8 cellular contexts compared by ENCODE assay signal in the genomic region with DNA sequence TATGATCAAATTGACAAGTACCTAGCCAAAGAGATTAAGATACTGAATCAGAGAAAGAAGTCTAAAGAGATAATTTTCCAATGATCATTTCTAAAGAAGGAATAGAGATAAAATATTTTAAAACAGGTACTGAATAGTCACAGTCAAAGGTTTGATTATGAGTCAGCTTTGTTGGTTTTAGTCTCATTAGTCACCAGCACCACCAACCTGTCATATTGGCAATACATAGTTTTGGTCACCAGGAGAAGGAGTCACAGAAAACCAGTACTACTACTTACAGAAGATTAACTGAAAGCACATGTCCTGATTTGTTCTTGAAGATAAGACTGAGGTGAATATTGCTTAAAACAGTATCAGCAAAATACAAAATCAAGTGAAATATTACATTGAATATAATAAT. TPM values are rescaled to one million over a fixed set of nuclear protein-coding genes. Genes with fewer than 3 reads are reported as not detected.
DNase-seq lines count a peak whose midpoint lies in the region; TF ChIP-seq lines count a peak whose summit lies in the region.

No MANE protein-coding gene starts in this region.

- no peaks in the 10 kb centered on the region for H3K36me3 ChIP-seq in MG63

- peak; percentile 64 for DNase-seq in A172 (ENCODE audit: low spot score)
- DNase-seq in HFFc6: peak; percentile 82
- peak; percentile 13 for DNase-seq in MG63
- peak; percentile 21 to 79 for DNase-seq in dermis microvascular lymphatic vessel endothelial cell (ENCODE audit: low read depth in 2 of 2)
- no peak for DNase-seq in retina
- no peak for DNase-seq in cerebellar cortex (ENCODE audit: low spot score)

- no peak overlapping the region; the same call in 1 of the 2 replicates for H3K4me3 Mint-ChIP-seq in HFFc6
- H3K4me3 Mint-ChIP-seq in stimulated activated naive CD8-positive, alpha-beta T cell treated with anti-CD3 and anti-CD28 coated beads, Interleukin-15, Interleukin-2, amounts not matched to agents 100 ng/mL and 50 ng/mL, for 24 hours: no peak overlapping the region

- H3K27me3 Mint-ChIP-seq in HFFc6 (ENCODE audit: insufficient read depth): no peaks in the 10 kb centered on the region
- no peaks in the 10 kb centered on the region for H3K27me3 Mint-ChIP-seq in stimulated activated naive CD8-positive, alpha-beta T cell treated with anti-CD3 and anti-CD28 coated beads, Interleukin-15, Interleukin-2, amounts not matched to agents 100 ng/mL and 50 ng/mL, for 24 hours

- no peaks in the 10 kb centered on the region for H3K27me3 ChIP-seq in MG63

- peak overlapping the region; percentile 68 for H3K27ac Mint-ChIP-seq in HFFc6
- H3K27ac Mint-ChIP-seq in stimulated activated naive CD8-positive, alpha-beta T cell treated with anti-CD3 and anti-CD28 coated beads, Interleukin-15, Interleukin-2, amounts not matched to agents 100 ng/mL and 50 ng/mL, for 24 hours: peak overlapping the region; percentile 6

- H3K36me3 Mint-ChIP-seq in HFFc6 (ENCODE audit: low read depth): no peaks in the 10 kb centered on the region
- peaks cover 3% of the 10 kb centered on the region for H3K36me3 Mint-ChIP-seq in stimulated activated naive CD8-positive, alpha-beta T cell treated with anti-CD3 and anti-CD28 coated beads, Interleukin-15, Interleukin-2, amounts not matched to agents 100 ng/mL and 50 ng/mL, for 24 hours (ENCODE audit: low read depth)

- H3K4me3 ChIP-seq in GM12875 (ENCODE audit: low read depth, low read length) (no peak overlapping the region), MG63 (no peak overlapping the region)

- H3K4me1 Mint-ChIP-seq in HFFc6 (ENCODE audit: low read depth): peaks cover 65% of the 10 kb centered on the region
- H3K4me1 Mint-ChIP-seq in stimulated activated naive CD8-positive, alpha-beta T cell treated with anti-CD3 and anti-CD28 coated beads, Interleukin-15, Interleukin-2, amounts not matched to agents 100 ng/mL and 50 ng/mL, for 24 hours (ENCODE audit: low read depth): peaks cover 69% of the 10 kb centered on the region

- TF ChIP-seq CTCF in GM12875 (IDR thresholded peaks at IDR 0.05; ENCODE audit: borderline replicate concordance, insufficient read depth, low read depth, low read length): peak; percentile 6; the same call in 1 of the 2 replicates
- peak; percentile 60 for TF ChIP-seq CTCF in HFFc6 (IDR thresholded peaks at IDR 0.05)

- no peaks in the 10 kb centered on the region for H3K9me3 ChIP-seq in MG63

- H3K9me3 Mint-ChIP-seq in HFFc6: no peaks in the 10 kb centered on the region
- H3K9me3 Mint-ChIP-seq in stimulated activated naive CD8-positive, alpha-beta T cell treated with anti-CD3 and anti-CD28 coated beads, Interleukin-15, Interleukin-2, amounts not matched to agents 100 ng/mL and 50 ng/mL, for 24 hours: no peaks in the 10 kb centered on the region

RNA-seq across cellular contexts. Expression of a gene that starts 34.6 kb away (rescaled TPM):
- total RNA-seq in A172 (2014; rRNA removed; shearing (Covaris generic)): 22.4 and 25.1 TPM in 2 replicates
- total RNA-seq in HFFc6 (2021; fragmentation: NEBNext Ultra II Directional; extraction: Animal tissue kit (Norgen Biotek cat#: 25700)): 10 to 100 TPM; 46.2 to 59.5 (median 53.2) TPM
- total RNA-seq in MG63 (2014; rRNA removed; shearing (Covaris generic); ENCODE audit: low replicate concordance): 21.7 and 32.4 TPM in 2 replicates
- 58.5 and 62.6 TPM in 2 replicates for total RNA-seq in dermis microvascular lymphatic vessel endothelial cell

Comparison
In these comparisons a context has a peak if more than half of its experiments do, and no peak if none do; other contexts are left out.
1. DNase-seq: peak in A172 (single experiment), HFFc6 (single experiment), MG63 (single experiment) and dermis microvascular lymphatic vessel endothelial cell (2 of 2); none in retina (single experiment) and cerebellar cortex (single experiment).